ENCODE assay signal across 28 cellular contexts in genomic region chr9:95710449-95710848, GRCh38.
"Had no signal": no experiment of that assay in that cellular context is flagged by ENCODE, and none has a peak within 500 bp of the region (broad histone marks: within the 10 kb centered on the region; RNA-seq: fewer than 3 reads in every experiment).

No MANE protein-coding gene starts in this region.

- H3K27me3 ChIP-seq: left lung, right atrium auricular region, tibial artery, uterus had no signal

- H3K27ac Mint-ChIP-seq: immature natural killer cell; naive thymus-derived CD8-positive, alpha-beta T cell; nephron; stimulated activated naive CD8-positive, alpha-beta T cell treated with anti-CD3 and anti-CD28 coated beads, Interleukin-15, Interleukin-2, amounts not matched to agents 100 ng/mL and 50 ng/mL, for 24 hours had no signal

- H3K9me3 ChIP-seq: lower lobe of right lung, right atrium auricular region, suprapubic skin, thoracic aorta, tibial artery, uterus had no signal

- H3K27ac ChIP-seq: left lung, lower lobe of right lung, neutrophil, parathyroid adenoma, right atrium auricular region, skin epidermis, suprapubic skin, thoracic aorta, tibial artery, uterus had no signal

- H3K4me3 Mint-ChIP-seq: immature natural killer cell; naive thymus-derived CD8-positive, alpha-beta T cell; nephron; neural crest cell; stimulated activated naive CD8-positive, alpha-beta T cell treated with anti-CD3 and anti-CD28 coated beads, Interleukin-15, Interleukin-2, amounts not matched to agents 100 ng/mL and 50 ng/mL, for 24 hours had no signal

- H3K27me3 Mint-ChIP-seq: stimulated activated naive CD8-positive, alpha-beta T cell treated with anti-CD3 and anti-CD28 coated beads, Interleukin-15, Interleukin-2, amounts not matched to agents 100 ng/mL and 50 ng/mL, for 24 hours had no signal

- ATAC-seq: left colon; left lung; lower lobe of right lung; naive thymus-derived CD8-positive, alpha-beta T cell; sciatic nerve had no signal

- H3K4me1 ChIP-seq: left lung, lower lobe of right lung, parathyroid adenoma, right atrium auricular region, suprapubic skin, uterus had no signal

- H3K4me1 Mint-ChIP-seq: immature natural killer cell; naive thymus-derived CD8-positive, alpha-beta T cell; nephron; neural crest cell had no signal

- H3K36me3 ChIP-seq: left lung, lower lobe of right lung, neutrophil, right atrium auricular region, suprapubic skin, thoracic aorta, tibial artery, uterus had no signal

- H3K4me3 ChIP-seq: left lung, lower lobe of right lung, right atrium auricular region, skin epidermis, suprapubic skin, thoracic aorta, tibial artery, uterus had no signal

- DNase-seq: hypothalamus; immature natural killer cell; kidney; left colon; left lung; lower lobe of right lung; mammary epithelial cell; mesenchymal stem cell; naive thymus-derived CD8-positive, alpha-beta T cell; occipital lobe; stimulated activated CD4-positive, alpha-beta T cell treated with anti-CD3 and anti-CD28 coated beads, Interleukin-12 subunit alpha, Interleukin-12 subunit beta, amount 100 ng/mL, for 4 hours; stimulated activated CD4-positive, alpha-beta T cell treated with anti-CD3 and anti-CD28 coated beads, Interleukin-15, amount 100 ng/mL, for 24 hours; stimulated activated CD4-positive, alpha-beta T cell treated with anti-CD3 and anti-CD28 coated beads, Interleukin-2, amount 100 ng/mL, for 24 hours; stimulated activated CD4-positive, alpha-beta T cell treated with anti-CD3 and anti-CD28 coated beads, Interleukin-4, amount 100 ng/mL, for 1 hour; stimulated activated naive CD4-positive, alpha-beta T cell; tibial artery; trophoblast cell; uterus had no signal

- H3K9ac ChIP-seq: parathyroid adenoma had no signal
